Comparison of ENCODE assay signal across 8 cellular contexts in the genomic region with DNA sequence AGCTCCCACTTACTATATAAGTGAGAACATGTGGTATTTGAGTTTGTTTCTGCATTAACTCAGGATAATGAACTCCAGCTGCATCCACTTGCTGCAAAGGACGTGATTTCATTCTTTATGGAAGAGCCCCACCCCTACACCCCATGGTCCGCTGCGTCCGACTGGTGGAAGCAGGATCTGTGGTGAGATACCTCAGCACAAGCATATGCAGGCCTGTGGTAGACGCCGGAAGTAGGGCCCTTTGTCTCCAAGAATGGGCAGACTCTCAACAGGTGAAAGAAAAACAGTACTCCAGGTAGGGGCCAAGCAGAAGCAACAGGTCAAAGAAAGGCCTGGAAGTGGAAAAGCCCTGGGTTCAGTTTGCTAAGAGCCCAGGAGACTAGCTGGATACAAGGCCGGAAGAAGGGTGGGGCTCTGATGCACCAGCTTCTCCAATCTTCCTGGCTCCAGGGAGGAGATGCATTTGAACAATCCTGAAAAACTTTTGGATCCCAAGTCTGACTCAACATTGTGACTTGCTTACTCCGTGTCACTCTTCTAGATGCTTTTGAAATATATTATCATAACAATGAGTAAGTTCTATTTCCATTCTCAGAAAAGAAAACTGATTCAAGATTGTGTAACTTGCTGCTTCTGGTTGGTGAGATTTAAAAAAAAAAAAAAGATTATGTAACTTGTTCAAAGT. TPM values are rescaled to one million over a fixed set of nuclear protein-coding genes. Genes with fewer than 3 reads are reported as not detected.
DNase-seq lines count a peak whose midpoint lies in the region; ATAC-seq and TF ChIP-seq lines count a peak whose summit lies in the region.

No MANE protein-coding gene starts in this region.

- peak overlapping the region; percentile 27 for H3K4me3 Mint-ChIP-seq in activated naive CD4-positive, alpha-beta T cell treated with anti-CD3 and anti-CD28 coated beads for 36 hours
- H3K4me3 Mint-ChIP-seq in T-helper 17 cell (peak overlapping the region; percentile 49), glutamatergic neuron (ENCODE audit: unreplicated experiment) (peak overlapping the region; percentile 23), type B pancreatic cell (peak overlapping the region; percentile 40), progenitor cell of endocrine pancreas (ENCODE audit: low read depth) (no peak overlapping the region)

- H3K27me3 Mint-ChIP-seq in activated naive CD4-positive, alpha-beta T cell treated with anti-CD3 and anti-CD28 coated beads for 36 hours (ENCODE audit: low read depth) = no peaks in the 10 kb centered on the region
- H3K27me3 Mint-ChIP-seq in T-helper 17 cell = no peaks in the 10 kb centered on the region
- H3K27me3 Mint-ChIP-seq in glutamatergic neuron (ENCODE audit: unreplicated experiment) = peaks cover 10% of the 10 kb centered on the region
- H3K27me3 Mint-ChIP-seq in type B pancreatic cell = no peaks in the 10 kb centered on the region
- peaks cover 5% of the 10 kb centered on the region for H3K27me3 Mint-ChIP-seq in progenitor cell of endocrine pancreas

- H3K36me3 Mint-ChIP-seq in activated naive CD4-positive, alpha-beta T cell treated with anti-CD3 and anti-CD28 coated beads for 36 hours (ENCODE audit: low read depth) = peaks cover 1% of the 10 kb centered on the region
- no peaks in the 10 kb centered on the region for H3K36me3 Mint-ChIP-seq in T-helper 17 cell (ENCODE audit: low read depth)
- peaks cover 15% of the 10 kb centered on the region for H3K36me3 Mint-ChIP-seq in glutamatergic neuron (ENCODE audit: unreplicated experiment)
- H3K36me3 Mint-ChIP-seq in type B pancreatic cell = no peaks in the 10 kb centered on the region
- peaks cover 2% of the 10 kb centered on the region for H3K36me3 Mint-ChIP-seq in progenitor cell of endocrine pancreas (ENCODE audit: insufficient read depth)

- CTCF ChIA-PET in activated naive CD4-positive, alpha-beta T cell treated with anti-CD3 and anti-CD28 coated beads for 36 hours (lab: Charles Lee) = no interaction called here

- H3K9me3 Mint-ChIP-seq in activated naive CD4-positive, alpha-beta T cell treated with anti-CD3 and anti-CD28 coated beads for 36 hours = peaks cover 3% of the 10 kb centered on the region
- H3K9me3 Mint-ChIP-seq in glutamatergic neuron (ENCODE audit: unreplicated experiment) = peaks cover 13% of the 10 kb centered on the region
- no peaks in the 10 kb centered on the region for H3K9me3 Mint-ChIP-seq in type B pancreatic cell
- no peaks in the 10 kb centered on the region for H3K9me3 Mint-ChIP-seq in progenitor cell of endocrine pancreas (ENCODE audit: low read depth)

- H3K9me3 ChIP-seq in T-helper 17 cell (ENCODE audit: control insufficient read depth, low read length, poor library complexity, severe bottlenecking) = no peaks in the 10 kb centered on the region

- no peak for ATAC-seq in T-helper 17 cell
- ATAC-seq in HG02610 (IDR thresholded peaks at IDR 0.05; ENCODE audit: unreplicated experiment) = no peak

- H3K4me1 Mint-ChIP-seq in activated naive CD4-positive, alpha-beta T cell treated with anti-CD3 and anti-CD28 coated beads for 36 hours (ENCODE audit: low read depth) = peaks cover 35% of the 10 kb centered on the region
- H3K4me1 Mint-ChIP-seq in T-helper 17 cell (peaks cover 11% of the 10 kb centered on the region), glutamatergic neuron (ENCODE audit: low read depth, unreplicated experiment) (peaks cover 12% of the 10 kb centered on the region), type B pancreatic cell (ENCODE audit: unreplicated experiment) (peaks cover 34% of the 10 kb centered on the region), progenitor cell of endocrine pancreas (ENCODE audit: low read depth) (peaks cover 9% of the 10 kb centered on the region)

- intact Hi-C loops in activated naive CD4-positive, alpha-beta T cell treated with anti-CD3 and anti-CD28 coated beads for 36 hours (cut with micrococcal nuclease) = no loop called here

- TF ChIP-seq CTCF in glutamatergic neuron (IDR thresholded peaks at IDR 0.05; ENCODE audit: partially characterized antibody, unreplicated experiment) (no peak), type B pancreatic cell (conservative IDR thresholded peaks at IDR 0.05) (no peak), progenitor cell of endocrine pancreas (IDR thresholded peaks at IDR 0.05; ENCODE audit: unreplicated experiment) (no peak)

- peak overlapping the region; percentile 59 for H3K27ac Mint-ChIP-seq in activated naive CD4-positive, alpha-beta T cell treated with anti-CD3 and anti-CD28 coated beads for 36 hours
- H3K27ac Mint-ChIP-seq in T-helper 17 cell = no peak overlapping the region
- H3K27ac Mint-ChIP-seq in glutamatergic neuron (ENCODE audit: unreplicated experiment) = peak overlapping the region; percentile 38
- peak overlapping the region; percentile 71 for H3K27ac Mint-ChIP-seq in type B pancreatic cell
- H3K27ac Mint-ChIP-seq in progenitor cell of endocrine pancreas = no peak overlapping the region

- no peak for DNase-seq in activated naive CD4-positive, alpha-beta T cell treated with anti-CD3 and anti-CD28 coated beads for 36 hours
- no peak for DNase-seq in activated naive CD4-positive, alpha-beta T cell (lab: John Stamatoyannopoulos, UW)
- DNase-seq in T-helper 17 cell (no peak), glutamatergic neuron (no peak), type B pancreatic cell (ENCODE audit: extremely low spot score, unreplicated experiment) (no peak), amygdala (lab: John Stamatoyannopoulos, UW) (no peak), progenitor cell of endocrine pancreas (ENCODE audit: low spot score, unreplicated experiment) (no peak)

RNA-seq across cellular contexts. Expression of gene NEAT1, which starts 30.4 kb away (rescaled TPM):
- 100 to 1,000 TPM; 693 to 750 TPM for total RNA-seq in activated naive CD4-positive, alpha-beta T cell treated with anti-CD3 and anti-CD28 coated beads for 36 hours
- total RNA-seq in T-helper 17 cell (100 to 1,000 TPM; 554 to 555 TPM), glutamatergic neuron (ENCODE audit: unreplicated experiment) (107 TPM), type B pancreatic cell (ENCODE audit: low replicate concordance) (229 and 395 TPM in 2 replicates), progenitor cell of endocrine pancreas (78.8 and 99.9 TPM in 2 replicates)

RNA-seq across cellular contexts. Expression of gene MALAT1, which starts 45.9 kb away (rescaled TPM):
- over 10,000 TPM; 10,460 to 10,508 TPM for total RNA-seq in activated naive CD4-positive, alpha-beta T cell treated with anti-CD3 and anti-CD28 coated beads for 36 hours
- over 10,000 TPM; 25,853 to 29,025 TPM for total RNA-seq in T-helper 17 cell
- 18,218 TPM for total RNA-seq in glutamatergic neuron (ENCODE audit: unreplicated experiment)
- 4,133 and 6,276 TPM in 2 replicates for total RNA-seq in type B pancreatic cell (ENCODE audit: low replicate concordance)
- total RNA-seq in progenitor cell of endocrine pancreas = 16,546 and 17,116 TPM in 2 replicates

Comparison
In these comparisons a context has a peak if more than half of its experiments do, and no peak if none do; other contexts are left out.
1. H3K27ac Mint-ChIP-seq: peak in activated naive CD4-positive, alpha-beta T cell treated with anti-CD3 and anti-CD28 coated beads for 36 hours (single experiment), glutamatergic neuron (single experiment) and type B pancreatic cell (single experiment); none in T-helper 17 cell (single experiment) and progenitor cell of endocrine pancreas (single experiment).